ENCODE assay signal across 19 cellular contexts in the genomic region with DNA sequence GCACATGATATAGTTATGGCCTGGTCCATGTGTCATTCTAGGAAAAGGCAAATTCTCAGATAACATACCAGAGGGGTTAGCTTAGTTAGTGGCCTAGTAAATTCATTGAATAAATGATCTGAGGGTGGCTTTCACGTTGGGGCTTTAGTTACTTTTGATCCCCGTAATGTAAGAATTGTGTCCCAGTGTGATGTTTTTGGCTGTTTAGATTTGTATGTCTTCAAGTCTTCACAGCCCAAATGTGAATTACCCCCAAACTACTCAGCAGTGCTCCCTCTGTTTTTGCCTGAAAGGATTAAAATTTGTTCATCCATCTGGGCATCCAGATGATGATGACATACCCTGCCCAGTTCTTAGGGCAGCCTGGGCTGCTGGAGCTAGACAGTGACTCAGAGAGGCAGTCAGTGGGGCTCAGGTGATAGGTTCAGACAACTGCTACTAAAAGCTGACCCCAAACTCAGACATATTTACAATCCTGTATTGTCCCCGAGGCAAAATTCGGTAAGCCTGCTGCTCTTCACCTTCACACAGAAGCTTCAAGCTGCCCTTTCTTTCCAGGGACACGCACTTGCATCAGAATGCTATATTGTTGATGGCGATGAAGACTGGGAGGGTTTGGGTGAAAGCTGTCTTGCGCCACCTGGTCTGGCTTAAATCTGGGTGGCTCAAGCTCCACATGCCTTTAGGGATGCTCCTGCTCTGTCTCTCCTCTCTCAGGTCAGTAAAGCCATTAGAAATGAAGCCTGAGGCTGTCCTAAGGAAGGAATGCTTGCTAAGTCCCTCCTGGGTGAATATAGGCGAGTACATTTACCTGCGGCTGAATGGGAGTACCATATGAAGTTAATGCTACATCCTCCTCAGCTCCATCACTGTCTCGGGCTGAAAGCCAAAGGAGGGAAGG. TPM values are rescaled to one million over a fixed set of nuclear protein-coding genes. Genes with fewer than 3 reads are reported as not detected.
"Had no signal": no experiment of that assay in that cellular context is flagged by ENCODE, and none has a peak within 500 bp of the region (broad histone marks: within the 10 kb centered on the region; RNA-seq: fewer than 3 reads in every experiment).

No MANE protein-coding gene starts in this region.

- H3K9me3 Mint-ChIP-seq: central memory CD8-positive, alpha-beta T cell; immature natural killer cell; naive thymus-derived CD4-positive, alpha-beta T cell had no signal

- H3K27me3 Mint-ChIP-seq: progenitor cell of endocrine pancreas had no signal

- H3K27me3 ChIP-seq: body of pancreas, neutrophil, right lobe of liver, suprapubic skin, upper lobe of left lung had no signal

- H3K4me3 ChIP-seq: body of pancreas, right lobe of liver, suprapubic skin, upper lobe of left lung had no signal

- H3K4me1 Mint-ChIP-seq: central memory CD8-positive, alpha-beta T cell; immature natural killer cell had no signal

- H3K36me3 Mint-ChIP-seq: immature natural killer cell had no signal

- ATAC-seq: activated CD8-positive, alpha-beta T cell treated with anti-CD3 and anti-CD28 coated beads, Interleukin-2, amount 10 ng/mL, durations not matched to agents 7 days and 5 days; body of pancreas; left lobe of liver; naive thymus-derived CD4-positive, alpha-beta T cell; right lobe of liver had no signal

- H3K9me3 ChIP-seq: body of pancreas, neutrophil, right lobe of liver, suprapubic skin, upper lobe of left lung had no signal

- H3K4me1 ChIP-seq: body of pancreas, right lobe of liver, upper lobe of left lung had no signal

- H3K36me3 ChIP-seq: neutrophil, right lobe of liver, suprapubic skin, upper lobe of left lung had no signal

- DNase-seq: activated CD4-positive, alpha-beta T cell treated with anti-CD3 and anti-CD28 coated beads for 48 hours; activated CD8-positive, alpha-beta T cell treated with anti-CD3 and anti-CD28 coated beads, Interleukin-2, amount 10 ng/mL, durations not matched to agents 7 days and 5 days; activated naive CD4-positive, alpha-beta T cell treated with anti-CD3 and anti-CD28 coated beads, Interleukin-2, amount 50 U/mL, for 16 hours; amniotic stem cell; body of pancreas; effector memory CD4-positive, alpha-beta T cell; immature natural killer cell; mammary epithelial cell; naive thymus-derived CD4-positive, alpha-beta T cell; right lobe of liver; stimulated activated CD4-positive, alpha-beta T cell treated with anti-CD3 and anti-CD28 coated beads, Interleukin-2, amount 100 ng/mL, for 24 hours; stimulated activated naive CD4-positive, alpha-beta T cell; T-helper 1 cell; upper lobe of left lung had no signal

- H3K27ac Mint-ChIP-seq: activated CD8-positive, alpha-beta T cell treated with anti-CD3 and anti-CD28 coated beads, Interleukin-2, amount 10 ng/mL, durations not matched to agents 7 days and 5 days; immature natural killer cell; progenitor cell of endocrine pancreas had no signal

- H3K4me3 Mint-ChIP-seq: activated CD8-positive, alpha-beta T cell treated with anti-CD3 and anti-CD28 coated beads, Interleukin-2, amount 10 ng/mL, durations not matched to agents 7 days and 5 days; central memory CD8-positive, alpha-beta T cell; immature natural killer cell; naive thymus-derived CD4-positive, alpha-beta T cell had no signal

RNA-seq across cellular contexts. Expression of gene GPRC5D, which starts 10.3 kb away (rescaled TPM):
- total RNA-seq: activated CD8-positive, alpha-beta T cell treated with anti-CD3 and anti-CD28 coated beads, Interleukin-2, amount 10 ng/mL, durations not matched to agents 7 days and 5 days; body of pancreas; left lobe of liver; mammary epithelial cell; progenitor cell of endocrine pancreas; right lobe of liver had no signal
- polyA plus RNA-seq: mammary epithelial cell had no signal

RNA-seq across cellular contexts. Expression of gene GPRC5A, which starts 50.3 kb away (rescaled TPM):
- total RNA-seq: activated CD8-positive, alpha-beta T cell treated with anti-CD3 and anti-CD28 coated beads, Interleukin-2, amount 10 ng/mL, durations not matched to agents 7 days and 5 days had no signal
- polyA plus RNA-seq: immature natural killer cell had no signal
